ENCODE assay signal across 11 cellular contexts in genomic region chr14:87628129-87628528, GRCh38.
DNase-seq lines count a peak whose midpoint lies in the region; ATAC-seq and TF ChIP-seq lines count a peak whose summit lies in the region.
"Had no signal": no experiment of that assay in that cellular context is flagged by ENCODE, and none has a peak within 500 bp of the region (broad histone marks: within the 10 kb centered on the region; RNA-seq: fewer than 3 reads in every experiment).

No MANE protein-coding gene starts in this region.

- H3K4me1 Mint-ChIP-seq in progenitor cell of endocrine pancreas (ENCODE audit: low read depth), result peaks cover 11% of the 10 kb centered on the region

- peaks cover 3% of the 10 kb centered on the region for H3K9me3 Mint-ChIP-seq in progenitor cell of endocrine pancreas (ENCODE audit: low read depth)

- peak; percentile 14 for DNase-seq in EL
- peak; percentile 39 for DNase-seq in OCI-M1 (lab: John Stamatoyannopoulos, UW)
- DNase-seq in glomerular visceral epithelial cell (ENCODE audit: extremely low spot score), result peak; percentile 72
- no peak for DNase-seq in progenitor cell of endocrine pancreas (ENCODE audit: low spot score, unreplicated experiment)
- no peak for DNase-seq in stimulated activated CD8-positive, alpha-beta memory T cell treated with anti-CD3 and anti-CD28 coated beads, Interleukin-4, amount 100 ng/mL, for 48 hours
- DNase-seq in activated CD8-positive, alpha-beta memory T cell treated with anti-CD3 and anti-CD28 coated beads, Interleukin-2, amount 50 U/mL, for 4 hours, result no peak
- DNase-seq in GM10266 (ENCODE audit: extremely low spot score), result no peak
- DNase-seq: NCI-H2107; spleen; stimulated activated naive CD4-positive, alpha-beta T cell treated with Interleukin-2 at 50 U/mL for 16 hours had no signal

- H3K4me3 Mint-ChIP-seq in progenitor cell of endocrine pancreas (ENCODE audit: low read depth), result no peak overlapping the region

- TF ChIP-seq CTCF in progenitor cell of endocrine pancreas (IDR thresholded peaks at IDR 0.05; ENCODE audit: unreplicated experiment) (no peak), GM10266 (IDR thresholded peaks at IDR 0.05; ENCODE audit: control insufficient read depth, insufficient read depth, low read depth, missing control alignments) (no peak)

- H3K27me3 Mint-ChIP-seq in progenitor cell of endocrine pancreas, result peaks cover 3% of the 10 kb centered on the region

- peak overlapping the region; percentile 38 for H3K27ac Mint-ChIP-seq in progenitor cell of endocrine pancreas

- no peaks in the 10 kb centered on the region for H3K36me3 Mint-ChIP-seq in progenitor cell of endocrine pancreas (ENCODE audit: insufficient read depth)

- ATAC-seq in HG02885 (IDR thresholded peaks at IDR 0.05; ENCODE audit: poor library complexity, unreplicated experiment), result no peak

Comparison
In these comparisons a context has a peak if more than half of its experiments do, and no peak if none do; other contexts are left out.
1. DNase-seq: peak in EL (single experiment), OCI-M1 (single experiment) and glomerular visceral epithelial cell (single experiment); none in progenitor cell of endocrine pancreas (single experiment), stimulated activated CD8-positive, alpha-beta memory T cell treated with anti-CD3 and anti-CD28 coated beads, Interleukin-4, amount 100 ng/mL, for 48 hours (single experiment), activated CD8-positive, alpha-beta memory T cell treated with anti-CD3 and anti-CD28 coated beads, Interleukin-2, amount 50 U/mL, for 4 hours (single experiment) and GM10266 (single experiment).